In genomic region chr10:22280078-22280477, GRCh38 we compare ENCODE assay signal across 17 cellular contexts. TPM values are rescaled to one million over a fixed set of nuclear protein-coding genes. Genes with fewer than 3 reads are reported as not detected.
DNase-seq lines count a peak whose midpoint lies in the region; ATAC-seq, FAIRE-seq and TF ChIP-seq lines count a peak whose summit lies in the region.
"Had no signal": no experiment of that assay in that cellular context is flagged by ENCODE, and none has a peak within 500 bp of the region (broad histone marks: within the 10 kb centered on the region; RNA-seq: fewer than 3 reads in every experiment).

No MANE protein-coding gene starts in this region.

- H3F3A ChIP-seq in GM23338 (replicated peaks; ENCODE audit: low read depth), result 0 out of 2 replicates have a peak, but pooled peaks cover 5% of the 10 kb centered on the region

- TF ChIP-seq EP300 in K562 (IDR thresholded peaks at IDR 0.05; ENCODE audit: low read length), result no peak

- H3K9me3 ChIP-seq in K562 (replicated peaks; ENCODE audit: control insufficient read depth, insufficient read depth, low read depth, low read length) (no peaks in the 10 kb centered on the region), osteoblast (ENCODE audit: low read depth, low read length) (no peaks in the 10 kb centered on the region)
- H3K9me3 ChIP-seq: A549 had no signal

- no peak for TF ChIP-seq RAD21 in K562 (CRISPR knock-in tag; conservative IDR thresholded peaks at IDR 0.05 in 1 of 2, IDR thresholded peaks at IDR 0.05 in 1 of 2)

- H3K27me3 Mint-ChIP-seq in GM23338 (ENCODE audit: insufficient read depth, low read depth, poor library complexity), result peaks cover 12% of the 10 kb centered on the region

- intact Hi-C loops in K562 (cut with micrococcal nuclease), result no loop called here

- no peak for TF ChIP-seq CTCF in GM23338 (conservative IDR thresholded peaks at IDR 0.05; ENCODE audit: low read depth in 2 of 2)
- TF ChIP-seq CTCF in K562 (IDR thresholded peaks at IDR 0.05 in 2 of 3, conservative IDR thresholded peaks at IDR 0.05 in 1 of 3; ENCODE audit: insufficient read depth in 2 of 3, low read depth in 1 of 3, low read length in 3 of 3), result no peak
- no peak for TF ChIP-seq CTCF in osteoblast (IDR thresholded peaks at IDR 0.05; ENCODE audit: extremely low read depth, low read depth, low read length)

- CTCF ChIA-PET in HEK293T (lab: Yijun Ruan, JAX) (no interaction called here), K562 (lab: Yijun Ruan, JAX; ENCODE audit: low intra/inter-chr PET ratio) (no interaction called here)

- H3K4me3 ChIP-seq in GM23338 (no peak overlapping the region; the same call in 1 of the 2 replicates), K562 (no peak overlapping the region), osteoblast (ENCODE audit: insufficient read depth, low read length) (no peak overlapping the region)
- H3K4me3 ChIP-seq: A549 had no signal

- DNase-seq in GM23338 (ENCODE audit: low spot score) (peak; percentile 4), HEK293T (ENCODE audit: extremely low spot score) (peak; percentile 11), K562 (ENCODE audit: extremely low read depth in 1 of 4, low spot score in 3 of 4) (no peak), osteoblast (ENCODE audit: insufficient read length, low spot score, missing footprints) (peak; percentile 50)
- DNase-seq in activated CD4-positive, alpha-beta T cell treated with anti-CD3 and anti-CD28 coated beads for 1 hour, result no peak
- DNase-seq: CD8-positive, alpha-beta T cell; COR-L47; DMS53; GOT3; Kasumi-1; KBM-7 had no signal

- POLR2A ChIA-PET in HEK293T (lab: Yijun Ruan, JAX) (no interaction called here), K562 (lab: Yijun Ruan, JAX) (interaction anchor here (1.2 to 1.5 kb wide), 2 partner anchors 9 to 12 kb away, joined by 3 to 5 read pairs; no protein-coding TSS in a partner anchor)

- H3K36me3 Mint-ChIP-seq in GM23338 (ENCODE audit: low read depth), result no peaks in the 10 kb centered on the region
- H3K36me3 Mint-ChIP-seq: CD14-positive monocyte; CD8-positive, alpha-beta T cell had no signal

- H3K9me3 Mint-ChIP-seq in GM23338, result no peaks in the 10 kb centered on the region
- H3K9me3 Mint-ChIP-seq: CD8-positive, alpha-beta T cell had no signal

- 28% methylated on average over 6 of the region's 6 CpGs for WGBS in K562 (ENCODE audit: insufficient coverage, low coverage, missing lambda C conversion rate)

- H4K20me1 ChIP-seq in GM23338 (replicated peaks; ENCODE audit: insufficient read depth) (no peaks in the 10 kb centered on the region), K562 (replicated peaks; ENCODE audit: control insufficient read depth, insufficient read depth, low read length) (no peaks in the 10 kb centered on the region), osteoblast (ENCODE audit: insufficient read depth, low read length) (no peaks in the 10 kb centered on the region)

- no TSS peak for BruUV-seq in K562 (replicated peaks; lab: Mats Ljungman, UMichigan)

- ATAC-seq in GM23338 (peak; percentile 70), K562 (peak; percentile 57), GM19023 (IDR thresholded peaks at IDR 0.05; ENCODE audit: unreplicated experiment) (no peak), GM18505 (IDR thresholded peaks at IDR 0.05; ENCODE audit: unreplicated experiment) (no peak)
- ATAC-seq: CD8-positive, alpha-beta T cell; HCT116 had no signal

- no peak overlapping the region for H3K27ac Mint-ChIP-seq in GM23338
- H3K27ac Mint-ChIP-seq: CD14-positive monocyte; CD8-positive, alpha-beta T cell had no signal

- H3K36me3 ChIP-seq in GM23338 (ENCODE audit: insufficient read depth) (no peaks in the 10 kb centered on the region), K562 (ENCODE audit: control insufficient read depth, insufficient read depth, low read length) (no peaks in the 10 kb centered on the region), osteoblast (ENCODE audit: insufficient read depth, low read length) (no peaks in the 10 kb centered on the region)

- H3K9ac ChIP-seq in K562 (ENCODE audit: insufficient read depth in 1 of 2, low read depth in 2 of 2, low read length in 2 of 2), result no peak overlapping the region

- H3K9me2 ChIP-seq in GM23338 (ENCODE audit: insufficient read depth), result 0 out of 2 replicates have a peak, but pooled peaks cover 9% of the 10 kb centered on the region

- H3K4me2 ChIP-seq in GM23338, result peak overlapping the region; percentile 55
- no peak overlapping the region for H3K4me2 ChIP-seq in K562 (ENCODE audit: insufficient read depth, low read length)
- no peak overlapping the region for H3K4me2 ChIP-seq in osteoblast (ENCODE audit: insufficient read depth, low read length)
- H3K4me2 ChIP-seq: A549 had no signal

- H3K4me1 ChIP-seq in GM23338 (ENCODE audit: insufficient read depth) (peaks cover 32% of the 10 kb centered on the region), K562 (replicated peaks in 1 of 2; ENCODE audit: control insufficient read depth in 2 of 2, insufficient read depth in 2 of 2, low read length in 2 of 2) (peaks cover 0 to 4% of the 10 kb centered on the region in 2 experiments; a peak in 3 of 5 replicates), osteoblast (ENCODE audit: insufficient read depth, low read length) (no peaks in the 10 kb centered on the region)
- H3K4me1 ChIP-seq: A549 had no signal

- H3K27me3 ChIP-seq in GM23338 (ENCODE audit: insufficient read depth), result no peaks in the 10 kb centered on the region
- H3K27me3 ChIP-seq in K562 (ENCODE audit: control insufficient read depth in 2 of 2, insufficient read depth in 2 of 2, low read length in 2 of 2), result no peaks in the 10 kb centered on the region; a peak in 1 of 5 replicates
- H3K27me3 ChIP-seq in osteoblast (ENCODE audit: insufficient read depth, low read length), result peaks cover 17% of the 10 kb centered on the region

- H2AFZ ChIP-seq in GM23338, result no peak overlapping the region
- H2AFZ ChIP-seq in K562 (ENCODE audit: low read depth, low read length), result no peak overlapping the region
- no peak overlapping the region for H2AFZ ChIP-seq in osteoblast (ENCODE audit: low read length)

- TF ChIP-seq POLR2A in K562 (conservative IDR thresholded peaks at IDR 0.05), result no peak
- TF ChIP-seq POLR2A in GM18505 (IDR thresholded peaks at IDR 0.05; ENCODE audit: borderline replicate concordance, extremely low read depth, insufficient read depth, insufficient read length), result no peak

- peak overlapping the region; percentile 14; the same call in 2 of the 3 replicates for H3K4me3 Mint-ChIP-seq in GM23338
- H3K4me3 Mint-ChIP-seq: CD14-positive monocyte; CD8-positive, alpha-beta T cell had no signal

- H3K4me1 Mint-ChIP-seq in GM23338, result peaks cover 30% of the 10 kb centered on the region
- H3K4me1 Mint-ChIP-seq: CD14-positive monocyte had no signal

- H3K9me1 ChIP-seq in K562 (ENCODE audit: control insufficient read depth, insufficient read depth, low read length), result no peaks in the 10 kb centered on the region

- H3K27ac ChIP-seq in GM23338 (ENCODE audit: low read depth) (no peak overlapping the region), K562 (ENCODE audit: extremely low read depth, low read depth, low read length) (no peak overlapping the region), osteoblast (ENCODE audit: low read depth, low read length) (no peak overlapping the region)
- H3K27ac ChIP-seq: A549 had no signal

- H3K79me2 ChIP-seq in GM23338 (replicated peaks; ENCODE audit: insufficient read depth) (no peaks in the 10 kb centered on the region), K562 (ENCODE audit: control insufficient read depth, insufficient read depth, low read length) (no peaks in the 10 kb centered on the region), osteoblast (ENCODE audit: insufficient read depth, low read length) (no peaks in the 10 kb centered on the region)

- in situ Hi-C loops in K562 (cut with MboI), result no loop called here

- no peak for FAIRE-seq in K562 (lab: Jason Lieb, UNC)
- FAIRE-seq: A549, GM18507 had no signal

RNA-seq across cellular contexts. Expression of gene COMMD3, which starts 36.1 kb away (rescaled TPM):
- total RNA-seq in GM23338 (2014; rRNA removed; shearing (Covaris generic)), result 1.1 and 2.5 TPM in 2 replicates
- polyA plus RNA-seq in GM23338 (2016; fragmentation: Nextera tagmentation; extraction: Ambion mirVana), result 5.2 and 6.0 TPM in 2 replicates
- total RNA-seq in K562 (2011; cell fraction: chromatin; rRNA removed; ENCODE audit: low replicate concordance), result 36.2 and 67.3 TPM in 2 replicates
- total RNA-seq in K562 (2011; cell fraction: nucleolus; rRNA removed), result 25.8 and 35.8 TPM in 2 replicates
- 39.6 and 49.1 TPM in 2 replicates for total RNA-seq in K562 (2011; cell fraction: nucleoplasm; rRNA removed)
- 50.7 and 51.3 TPM in 2 replicates for total RNA-seq in K562 (2014; rRNA removed)
- 78.6 and 80.1 TPM in 2 replicates for total RNA-seq in K562 (2014; rRNA removed; fragmentation: Illumina TruSeq; extraction: Trizol)
- 77.5 and 85.9 TPM in 2 replicates for total RNA-seq in K562 (2015; rRNA removed; fragmentation: Illumina TruSeq; extraction: Trizol)
- 69.4 and 82.0 TPM in 2 replicates for total RNA-seq in K562 (2021)
- polyA plus RNA-seq in K562 (2011; rRNA removed), result 69.1 and 79.2 TPM in 2 replicates
- 16.4 and 26.1 TPM in 2 replicates for polyA plus RNA-seq in K562 (2011; cell fraction: cytosol; rRNA removed)
- 51.2 and 103 TPM in 2 replicates for polyA plus RNA-seq in K562 (2011; cell fraction: nucleus; rRNA removed)
- 79.7 and 98.3 TPM in 2 replicates for polyA plus RNA-seq in K562 (2012)
- polyA plus RNA-seq in K562 (2014; fragmentation: Illumina TruSeq; extraction: Trizol), result 63.2 and 70.3 TPM in 2 replicates
- 100 to 1,000 TPM; 216 to 217 TPM for polyA plus RNA-seq in K562 (2014; fragmentation: Nextera tagmentation; extraction: Ambion mirVana)
- 72.5 and 80.5 TPM in 2 replicates for polyA plus RNA-seq in K562 (2014; rRNA removed)
- 19.3 and 21.8 TPM in 2 replicates for polyA minus RNA-seq in K562 (2011; rRNA and poly(A)+ RNA removed)
- polyA minus RNA-seq in K562 (2011; cell fraction: cytosol; rRNA and poly(A)+ RNA removed), result 2.6 and 3.9 TPM in 2 replicates
- polyA minus RNA-seq in K562 (2011; cell fraction: nucleus; rRNA and poly(A)+ RNA removed), result 23.8 and 53.2 TPM in 2 replicates
- total RNA-seq in osteoblast, result 49.2 and 53.9 TPM in 2 replicates

RNA-seq across cellular contexts. Expression of gene BMI1, which starts 40.8 kb away (rescaled TPM):
- 9.7 and 10.7 TPM in 2 replicates for total RNA-seq in GM23338 (2014; rRNA removed; shearing (Covaris generic))
- polyA plus RNA-seq in GM23338 (2016; fragmentation: Nextera tagmentation; extraction: Ambion mirVana) (2.0 and 2.3 TPM in 2 replicates), K562 (2011; rRNA removed) (66.4 and 70.8 TPM in 2 replicates), K562 (2014; fragmentation: Illumina TruSeq; extraction: Trizol) (64.2 and 84.2 TPM in 2 replicates), K562 (2014; fragmentation: Nextera tagmentation; extraction: Ambion mirVana) (10 to 100 TPM; 21.4 to 30.0 TPM), K562 (2014; rRNA removed) (62.7 TPM in 2 replicates)
- total RNA-seq in K562 (2011; cell fraction: chromatin; rRNA removed; ENCODE audit: low replicate concordance), result 33.8 and 136 TPM in 2 replicates
- total RNA-seq in K562 (2011; cell fraction: nucleolus; rRNA removed), result 16.8 and 23.9 TPM in 2 replicates
- total RNA-seq in K562 (2011; cell fraction: nucleoplasm; rRNA removed), result 36.0 and 42.4 TPM in 2 replicates
- total RNA-seq in K562 (2014; rRNA removed) (55.4 and 56.3 TPM in 2 replicates), K562 (2014; rRNA removed; fragmentation: Illumina TruSeq; extraction: Trizol) (91.5 and 95.1 TPM in 2 replicates), K562 (2015; rRNA removed; fragmentation: Illumina TruSeq; extraction: Trizol) (96.4 and 103 TPM in 2 replicates), K562 (2021) (73.8 and 82.1 TPM in 2 replicates), osteoblast (64.8 and 73.1 TPM in 2 replicates)
- 33.3 and 41.2 TPM in 2 replicates for polyA plus RNA-seq in K562 (2011; cell fraction: cytosol; rRNA removed)
- polyA plus RNA-seq in K562 (2011; cell fraction: nucleus; rRNA removed), result 77.4 and 118 TPM in 2 replicates
- 63.7 and 89.6 TPM in 2 replicates for polyA plus RNA-seq in K562 (2012)
- polyA minus RNA-seq in K562 (2011; rRNA and poly(A)+ RNA removed), result 117 and 139 TPM in 2 replicates
- 33.7 and 33.9 TPM in 2 replicates for polyA minus RNA-seq in K562 (2011; cell fraction: cytosol; rRNA and poly(A)+ RNA removed)
- polyA minus RNA-seq in K562 (2011; cell fraction: nucleus; rRNA and poly(A)+ RNA removed), result 23.8 and 55.0 TPM in 2 replicates

Comparison
In these comparisons a context has a peak if more than half of its experiments do, and no peak if none do; other contexts are left out.
1. ATAC-seq: peak in GM23338 (single experiment) and K562 (single experiment); none in GM19023 (single experiment) and GM18505 (single experiment).
2. DNase-seq: peak in GM23338 (single experiment), HEK293T (single experiment) and osteoblast (single experiment); none in K562 (0 of 4) and activated CD4-positive, alpha-beta T cell treated with anti-CD3 and anti-CD28 coated beads for 1 hour (single experiment).